8 cellular contexts compared by ENCODE assay signal in genomic region chr6:3750324-3751018, GRCh38. TPM values are rescaled to one million over a fixed set of nuclear protein-coding genes. Genes with fewer than 3 reads are reported as not detected.
DNase-seq lines count a peak whose midpoint lies in the region; ATAC-seq and TF ChIP-seq lines count a peak whose summit lies in the region.

No MANE protein-coding gene starts in this region.

- peak in 3 of 4 donors; percentile 82 to 89 (median 89) for TF ChIP-seq POLR2A in upper lobe of left lung (IDR thresholded peaks at IDR 0.05)

- H3K9me3 ChIP-seq in fibroblast of lung (ENCODE audit: control insufficient read depth, insufficient read depth, low read depth, low read length): no peaks in the 10 kb centered on the region
- no peaks in the 10 kb centered on the region for H3K9me3 ChIP-seq in mucosa of rectum (ENCODE audit: control insufficient read depth in 2 of 2, low read length in 2 of 2)
- H3K9me3 ChIP-seq in upper lobe of left lung: no peaks in the 10 kb centered on the region

- H3K36me3 ChIP-seq in fibroblast of lung (ENCODE audit: control insufficient read depth, insufficient read depth, low read length) (peaks cover 1% of the 10 kb centered on the region), mucosa of rectum (ENCODE audit: control insufficient read depth in 2 of 2, insufficient read depth in 2 of 2, low read length in 2 of 2) (no peaks in the 10 kb centered on the region), upper lobe of left lung (peaks cover 0 to 7% (median 2%) of the 10 kb centered on the region in 4 donors)

- no peak overlapping the region for H2AFZ ChIP-seq in fibroblast of lung (ENCODE audit: low read length)

- DNase-seq in COLO668 (lab: John Stamatoyannopoulos, UW; ENCODE audit: unreplicated experiment): peak; percentile 63
- DNase-seq in HEK293T (ENCODE audit: extremely low spot score): peak; percentile 31
- DNase-seq in fibroblast of lung (ENCODE audit: low read depth in 2 of 2): peak; percentile 74
- DNase-seq in upper lobe of left lung: peak; percentile 91 to 96
- DNase-seq in GM19240 (ENCODE audit: insufficient read length, low spot score): no peak

- TF ChIP-seq EP300 in upper lobe of left lung (IDR thresholded peaks at IDR 0.05): no peak

- peaks cover 59% of the 10 kb centered on the region for H3K79me2 ChIP-seq in fibroblast of lung (ENCODE audit: control insufficient read depth, insufficient read depth, low read length)

- TF ChIP-seq CTCF in WI38 (IDR thresholded peaks at IDR 0.05; ENCODE audit: low read depth, low read length): no peak
- no peak for TF ChIP-seq CTCF in fibroblast of lung (conservative IDR thresholded peaks at IDR 0.05 in 1 of 2, IDR thresholded peaks at IDR 0.05 in 1 of 2; ENCODE audit: low read depth in 1 of 2, low read length in 2 of 2)
- peak in 2 of 6 experiments; percentile 26 to 35 for TF ChIP-seq CTCF in upper lobe of left lung (IDR thresholded peaks at IDR 0.05)

- H4K20me1 ChIP-seq in fibroblast of lung (ENCODE audit: control insufficient read depth, extremely low read depth, insufficient read depth, low read length): no peaks in the 10 kb centered on the region

- peak overlapping the region; percentile 88 for H3K4me3 ChIP-seq in WI38 (ENCODE audit: low read depth, low read length)
- H3K4me3 ChIP-seq in fibroblast of lung (replicated peaks in 1 of 4; ENCODE audit: control extremely low read depth in 1 of 4, insufficient read depth in 1 of 4, low read depth in 3 of 4, low read length in 4 of 4): peak overlapping the region; percentile 67 to 85 (median 76)
- H3K4me3 ChIP-seq in mucosa of rectum (ENCODE audit: low read length in 2 of 2): peak overlapping the region; percentile 62 to 68
- H3K4me3 ChIP-seq in upper lobe of left lung: peak overlapping the region; percentile 71 to 80 (median 78)

- peak overlapping the region; percentile 93 for H3K9ac ChIP-seq in fibroblast of lung (ENCODE audit: insufficient read depth, low read length)
- H3K9ac ChIP-seq in mucosa of rectum (ENCODE audit: low read depth in 1 of 2, low read length in 2 of 2): peak overlapping the region in 1 of 2 donors; percentile 74

- peak overlapping the region; percentile 94 for H3K4me2 ChIP-seq in fibroblast of lung (ENCODE audit: extremely low read depth, insufficient read depth, low read length)

- H3K4me1 ChIP-seq in fibroblast of lung (ENCODE audit: control insufficient read depth, extremely low read depth, insufficient read depth, low read length): peaks cover 17% of the 10 kb centered on the region
- H3K4me1 ChIP-seq in mucosa of rectum (ENCODE audit: control insufficient read depth in 2 of 2, insufficient read depth in 2 of 2, low read length in 2 of 2): peaks cover 16 to 22% of the 10 kb centered on the region in 2 donors
- H3K4me1 ChIP-seq in upper lobe of left lung: peaks cover 38 to 66% (median 50%) of the 10 kb centered on the region in 4 donors

- H3K27me3 ChIP-seq in fibroblast of lung (ENCODE audit: control insufficient read depth, insufficient read depth, low read length) (no peaks in the 10 kb centered on the region), mucosa of rectum (ENCODE audit: control insufficient read depth in 2 of 2, insufficient read depth in 2 of 2, low read length in 2 of 2) (peaks cover 4 to 7% of the 10 kb centered on the region in 2 donors), upper lobe of left lung (peaks cover 0 to 6% (median 0%) of the 10 kb centered on the region in 4 donors)

- ATAC-seq in upper lobe of left lung (ENCODE audit: low FRiP score in 2 of 2): peak; percentile 74 to 75
- ATAC-seq in activated CD4-positive, CD25-positive, alpha-beta regulatory T cell treated with anti-CD3 and anti-CD28 coated beads, Interleukin-2, amount 50 U/mL, for 24 hours: no peak

- CTCF ChIA-PET in HEK293T (lab: Yijun Ruan, JAX): interaction anchor here (0.6 to 3.0 kb wide), 4 partner anchors 99 to 567 kb away, joined by 3 to 28 read pairs (median 20); partner anchors contain the start of gene FAM50B

- H3K27ac ChIP-seq in fibroblast of lung (ENCODE audit: insufficient read depth, low read length): peak overlapping the region; percentile 91
- peak overlapping the region; percentile 82 to 86 for H3K27ac ChIP-seq in mucosa of rectum (ENCODE audit: low read depth in 2 of 2, low read length in 2 of 2)
- H3K27ac ChIP-seq in upper lobe of left lung: peak overlapping the region; percentile 93 to 100 (median 96)

- WGBS in upper lobe of left lung, 2 donors: 1 to 2% methylated on average over 12 to 33 of the region's 68 CpGs

- POLR2A ChIA-PET in HEK293T (lab: Yijun Ruan, JAX): interaction anchor here (0.5 to 2.3 kb wide), 3 partner anchors 268 to 499 kb away, joined by 3 to 14 read pairs (median 5); a partner anchor contains a TSS

TF ChIP-seq in HEK293T, 16 proteins besides CTCF, POLR2A, EP300 and RAD21:
- TF ChIP-seq L3MBTL2 (conservative IDR thresholded peaks at IDR 0.05) (peak; percentile 41; the same call in 1 of the 2 replicates), NFRKB (IDR thresholded peaks at IDR 0.05) (no peak)

RNA-seq across cellular contexts. Expression of gene PXDC1, which starts 1.0 kb away (rescaled TPM):
- total RNA-seq in fibroblast of lung (33.1 and 52.7 TPM in 2 replicates), upper lobe of left lung (100 to 1,000 TPM in 3 of 6 donors, 10 to 100 TPM in 3; 51.6 to 118 (median 95.3) TPM)
- polyA plus RNA-seq in fibroblast of lung: 18.9 and 30.3 TPM in 2 replicates
- 38.0 and 59.4 TPM in 2 replicates for polyA plus RNA-seq in fibroblast of lung (2012)
- 20.0 and 28.7 TPM in 2 replicates for polyA minus RNA-seq in fibroblast of lung (ENCODE audit: low replicate concordance)

Comparison
In these comparisons a context has a peak if more than half of its experiments do, and no peak if none do; other contexts are left out.
1. ATAC-seq: peak in upper lobe of left lung (2 of 2); none in activated CD4-positive, CD25-positive, alpha-beta regulatory T cell treated with anti-CD3 and anti-CD28 coated beads, Interleukin-2, amount 50 U/mL, for 24 hours (0 of 2).
2. Peak in every context shown above with its lines, with median percentiles within 50 percentile points of each other: H3K4me3 ChIP-seq and H3K27ac ChIP-seq.